ENCODE assay signal across 1 cellular context in the genomic region with DNA sequence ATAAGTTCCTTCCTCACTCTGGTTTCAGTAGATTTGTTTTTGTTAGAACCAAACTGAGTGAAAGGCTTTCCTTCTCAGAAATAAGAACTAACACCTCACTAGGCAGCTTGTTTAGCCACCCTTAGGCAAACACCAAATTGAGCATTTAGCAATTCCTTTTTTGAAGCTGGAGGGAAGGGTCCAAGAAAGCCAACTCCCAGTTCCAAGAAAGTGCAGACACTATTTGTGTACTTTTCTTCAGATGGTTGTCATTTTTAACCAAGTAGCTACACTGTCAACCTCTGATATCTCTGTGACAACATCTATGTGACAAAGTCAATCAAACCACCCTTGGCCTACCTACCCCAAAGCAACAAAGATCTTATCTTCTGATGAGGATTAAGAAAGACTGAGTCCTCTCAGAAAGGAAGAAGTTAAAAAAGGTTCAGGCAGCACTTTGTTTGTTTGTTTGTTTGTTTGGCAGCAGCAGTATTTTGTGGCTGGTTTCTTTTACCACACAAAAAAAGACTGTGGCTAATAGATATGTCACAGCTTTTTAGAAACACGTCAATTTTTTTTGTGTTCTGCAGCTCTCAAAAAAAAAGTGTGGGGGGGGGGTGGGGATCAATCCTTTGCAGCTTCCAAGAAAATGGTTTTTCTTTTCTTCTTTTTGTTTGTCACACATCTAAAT.
TF ChIP-seq lines count a peak whose summit lies in the region.

No MANE protein-coding gene starts in this region.

TF ChIP-seq in IMR-90, 13 proteins besides CTCF, POLR2A, EP300 and RAD21:
- TF ChIP-seq RFX5 (IDR thresholded peaks at IDR 0.05; ENCODE audit: low read depth, low read length) (no peak), MXI1 (IDR thresholded peaks at IDR 0.05; ENCODE audit: borderline replicate concordance, low read depth, low read length) (no peak), FOS (IDR thresholded peaks at IDR 0.05; ENCODE audit: low read depth, low read length) (no peak), RCOR1 (IDR thresholded peaks at IDR 0.05; ENCODE audit: insufficient replicate concordance, low read length) (no peak), MAFK (IDR thresholded peaks at IDR 0.05; ENCODE audit: low read depth, low read length) (no peak), NFE2L2 (IDR thresholded peaks at IDR 0.05; ENCODE audit: low read depth, low read length) (no peak), SMC3 (IDR thresholded peaks at IDR 0.05; ENCODE audit: low read depth, low read length) (no peak), BHLHE40 (IDR thresholded peaks at IDR 0.05; ENCODE audit: low read depth, low read length) (no peak), MAZ (IDR thresholded peaks at IDR 0.05; ENCODE audit: borderline replicate concordance, low read depth, low read length) (no peak), CHD1 (IDR thresholded peaks at IDR 0.05; ENCODE audit: low read depth, low read length) (no peak), CEBPB (IDR thresholded peaks at IDR 0.05; ENCODE audit: low read depth, low read length) (no peak)
- TF ChIP-seq, protein P1, sequence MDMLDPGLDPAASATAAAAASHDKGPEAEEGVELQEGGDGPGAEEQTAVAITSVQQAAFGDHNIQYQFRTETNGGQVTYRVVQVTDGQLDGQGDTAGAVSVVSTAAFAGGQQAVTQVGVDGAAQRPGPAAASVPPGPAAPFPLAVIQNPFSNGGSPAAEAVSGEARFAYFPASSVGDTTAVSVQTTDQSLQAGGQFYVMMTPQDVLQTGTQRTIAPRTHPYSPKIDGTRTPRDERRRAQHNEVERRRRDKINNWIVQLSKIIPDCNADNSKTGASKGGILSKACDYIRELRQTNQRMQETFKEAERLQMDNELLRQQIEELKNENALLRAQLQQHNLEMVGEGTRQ (IDR thresholded peaks at IDR 0.05; ENCODE audit: low read depth, low read length) = no peak
- TF ChIP-seq, protein P2, sequence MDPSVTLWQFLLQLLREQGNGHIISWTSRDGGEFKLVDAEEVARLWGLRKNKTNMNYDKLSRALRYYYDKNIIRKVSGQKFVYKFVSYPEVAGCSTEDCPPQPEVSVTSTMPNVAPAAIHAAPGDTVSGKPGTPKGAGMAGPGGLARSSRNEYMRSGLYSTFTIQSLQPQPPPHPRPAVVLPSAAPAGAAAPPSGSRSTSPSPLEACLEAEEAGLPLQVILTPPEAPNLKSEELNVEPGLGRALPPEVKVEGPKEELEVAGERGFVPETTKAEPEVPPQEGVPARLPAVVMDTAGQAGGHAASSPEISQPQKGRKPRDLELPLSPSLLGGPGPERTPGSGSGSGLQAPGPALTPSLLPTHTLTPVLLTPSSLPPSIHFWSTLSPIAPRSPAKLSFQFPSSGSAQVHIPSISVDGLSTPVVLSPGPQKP (IDR thresholded peaks at IDR 0.05; ENCODE audit: borderline replicate concordance, low read depth, low read length) = no peak
TF ChIP-seq in IMR-90: peak in this region for 0.
